Comparison of ENCODE assay signal across 22 cellular contexts in genomic region chr5:158769702-158770101, GRCh38.
DNase-seq lines count a peak whose midpoint lies in the region; ATAC-seq and TF ChIP-seq lines count a peak whose summit lies in the region.
"Had no signal": no experiment of that assay in that cellular context is flagged by ENCODE, and none has a peak within 500 bp of the region (broad histone marks: within the 10 kb centered on the region; RNA-seq: fewer than 3 reads in every experiment).

No MANE protein-coding gene starts in this region.

- H3K9me3 ChIP-seq in fibroblast of lung (ENCODE audit: control insufficient read depth, insufficient read depth, low read depth, low read length) (no peaks in the 10 kb centered on the region), PC-3 (ENCODE audit: low read length) (no peaks in the 10 kb centered on the region)
- H3K9me3 ChIP-seq: mucosa of descending colon, transverse colon had no signal

- H2AFZ ChIP-seq in fibroblast of lung (ENCODE audit: low read length) (no peak overlapping the region), PC-3 (ENCODE audit: low read length) (no peak overlapping the region)

- H4K20me1 ChIP-seq in fibroblast of lung (ENCODE audit: control insufficient read depth, extremely low read depth, insufficient read depth, low read length) = no peaks in the 10 kb centered on the region
- H4K20me1 ChIP-seq in PC-3 (ENCODE audit: low read length) = no peaks in the 10 kb centered on the region

- no peaks in the 10 kb centered on the region for H3K9me2 ChIP-seq in PC-3 (replicated peaks; ENCODE audit: low read length)

- H3K27ac ChIP-seq in fibroblast of lung (ENCODE audit: insufficient read depth, low read length) (no peak overlapping the region), PC-3 (ENCODE audit: low read length) (no peak overlapping the region)

- no peak for TF ChIP-seq CTCF in fibroblast of lung (conservative IDR thresholded peaks at IDR 0.05 in 1 of 2, IDR thresholded peaks at IDR 0.05 in 1 of 2; ENCODE audit: low read depth in 1 of 2, low read length in 2 of 2)
- no peak for TF ChIP-seq CTCF in PC-3 (conservative IDR thresholded peaks at IDR 0.05; ENCODE audit: low read depth, low read length)

- CTCF ChIA-PET in PC-3 (lab: Charles Lee) = no interaction called here

- DNase-seq in Right ventricle myocardium superior (no peak), cardiac septum (ENCODE audit: low spot score) (no peak), fibroblast of lung (ENCODE audit: low read depth in 2 of 2) (peak; percentile 12 to 33), midbrain (lab: John Stamatoyannopoulos, UW) (peak; percentile 12), NCI-H82 treated with DMSO at 0.1 percent for 48 hours (lab: John Stamatoyannopoulos, UW; ENCODE audit: unreplicated experiment) (no peak), PC-3 (no peak), iPS-NIHi11 (ENCODE audit: low spot score) (no peak), NCI-H1694 (lab: John Stamatoyannopoulos, UW) (no peak)
- DNase-seq: activated CD8-positive, alpha-beta T cell treated with anti-CD3 and anti-CD28 coated beads, Interleukin-2, amount 10 ng/mL, durations not matched to agents 7 days and 5 days; activated naive CD8-positive, alpha-beta T cell treated with anti-CD3 and anti-CD28 coated beads, Interleukin-2, amount 50 U/mL, for 24 hours; central memory CD4-positive, alpha-beta T cell; COR-L47; GOT3; head of caudate nucleus; NCI-H1436; NCI-H2227 treated with DMSO at 0.1 percent for 48 hours; stimulated activated CD4-positive, alpha-beta T cell treated with anti-CD3 and anti-CD28 coated beads, Interleukin-4, amount 100 ng/mL, for 24 hours; stimulated activated CD8-positive, alpha-beta memory T cell treated with anti-CD3 and anti-CD28 coated beads, Interleukin-4, amount 100 ng/mL, for 48 hours; T-helper 1 cell; transverse colon had no signal

- H3K4me2 ChIP-seq in fibroblast of lung (ENCODE audit: extremely low read depth, insufficient read depth, low read length) = no peak overlapping the region
- no peak overlapping the region for H3K4me2 ChIP-seq in PC-3 (ENCODE audit: low read length)

- no peaks in the 10 kb centered on the region for H3F3A ChIP-seq in PC-3 (ENCODE audit: low read length, unreplicated experiment)

- H3K9ac ChIP-seq in fibroblast of lung (ENCODE audit: insufficient read depth, low read length) (no peak overlapping the region), PC-3 (ENCODE audit: low read length) (no peak overlapping the region)

- H3K4me3 ChIP-seq in fibroblast of lung (replicated peaks in 1 of 4; ENCODE audit: control extremely low read depth in 1 of 4, insufficient read depth in 1 of 4, low read depth in 3 of 4, low read length in 4 of 4) (no peak overlapping the region), PC-3 (ENCODE audit: low read length) (no peak overlapping the region)
- H3K4me3 ChIP-seq: mucosa of descending colon, skin epidermis, transverse colon had no signal

- H3K36me3 ChIP-seq in fibroblast of lung (ENCODE audit: control insufficient read depth, insufficient read depth, low read length) (no peaks in the 10 kb centered on the region), PC-3 (ENCODE audit: low read depth, low read length) (no peaks in the 10 kb centered on the region)
- H3K36me3 ChIP-seq: transverse colon had no signal

- H3K4me1 ChIP-seq in fibroblast of lung (ENCODE audit: control insufficient read depth, extremely low read depth, insufficient read depth, low read length) = peaks cover 3% of the 10 kb centered on the region
- H3K4me1 ChIP-seq in PC-3 (ENCODE audit: insufficient read depth, low read length) = no peaks in the 10 kb centered on the region

- POLR2A ChIA-PET in PC-3 (lab: Charles Lee; ENCODE audit: unreplicated experiment) = no interaction called here

- ATAC-seq in Right ventricle myocardium superior (ENCODE audit: poor library complexity) (peak; percentile 92), PC-3 (no peak)
- ATAC-seq: activated CD8-positive, alpha-beta T cell treated with anti-CD3 and anti-CD28 coated beads, Interleukin-2, amount 10 ng/mL, durations not matched to agents 7 days and 5 days; activated naive CD8-positive, alpha-beta T cell treated with anti-CD3 and anti-CD28 coated beads, Interleukin-2, amount 50 U/mL, for 24 hours had no signal

- intact Hi-C loops in Right ventricle myocardium superior (cut with DNase I) = no loop called here
- intact Hi-C loops in cardiac septum (cut with DNase I) = loop anchor here (10.0 kb wide), 1 partner anchor 335 kb away; no protein-coding TSS in a partner anchor
- intact Hi-C loops in PC-3 (cut with micrococcal nuclease) = no loop called here

- BruUV-seq in PC-3 (replicated peaks; lab: Mats Ljungman, UMichigan) = no TSS peak

- H3K79me2 ChIP-seq in fibroblast of lung (ENCODE audit: control insufficient read depth, insufficient read depth, low read length) = no peaks in the 10 kb centered on the region
- no peaks in the 10 kb centered on the region for H3K79me2 ChIP-seq in PC-3 (ENCODE audit: low read length)

- H3K27me3 ChIP-seq in fibroblast of lung (ENCODE audit: control insufficient read depth, insufficient read depth, low read length) = no peaks in the 10 kb centered on the region
- H3K27me3 ChIP-seq in PC-3 (ENCODE audit: low read length) = no peaks in the 10 kb centered on the region
- H3K27me3 ChIP-seq: transverse colon had no signal

Comparison
In these comparisons a context has a peak if more than half of its experiments do, and no peak if none do; other contexts are left out.
1. DNase-seq: peak in fibroblast of lung (2 of 2) and midbrain (single experiment); none in Right ventricle myocardium superior (single experiment), cardiac septum (single experiment), NCI-H82 treated with DMSO at 0.1 percent for 48 hours (single experiment), PC-3 (single experiment), iPS-NIHi11 (single experiment) and NCI-H1694 (single experiment).